In genomic region chr3:192835818-192836468, GRCh38 we compare ENCODE assay signal across 11 cellular contexts.
DNase-seq lines count a peak whose midpoint lies in the region; ATAC-seq, FAIRE-seq and TF ChIP-seq lines count a peak whose summit lies in the region.
"Had no signal": no experiment of that assay in that cellular context is flagged by ENCODE, and none has a peak within 500 bp of the region (broad histone marks: within the 10 kb centered on the region; RNA-seq: fewer than 3 reads in every experiment).

No MANE protein-coding gene starts in this region.

- H3K27ac ChIP-seq in A673 (ENCODE audit: low read depth, low read length, poor library complexity, severe bottlenecking), result peak overlapping the region; percentile 46
- H3K27ac ChIP-seq: KMS-11 had no signal

- peak; percentile 30 for FAIRE-seq in H54 (lab: Jason Lieb, UNC)

- no peaks in the 10 kb centered on the region for H3K9me3 ChIP-seq in A673 (ENCODE audit: low read depth, low read length, poor library complexity, severe bottlenecking)

- no peak for TF ChIP-seq POLR2A in H54 (IDR thresholded peaks at IDR 0.05; ENCODE audit: low read depth, low read length)

- no peak for TF ChIP-seq CTCF in A673 (conservative IDR thresholded peaks at IDR 0.05; ENCODE audit: low read depth, low read length)

- no peaks in the 10 kb centered on the region for H3K27me3 ChIP-seq in A673 (replicated peaks; ENCODE audit: insufficient read depth, low read depth, low read length, poor library complexity)

- intact Hi-C loops in A673 (cut with micrococcal nuclease; ENCODE audit: unreplicated experiment), result no loop called here

- POLR2A ChIA-PET in A673 (lab: Charles Lee; ENCODE audit: low non-redundant PET), result interaction anchor here (0.7 kb wide), 1 partner anchor 33 kb away, joined by 4 read pairs; no protein-coding TSS in a partner anchor

- H3K36me3 ChIP-seq in A673 (ENCODE audit: insufficient read depth, low read length, poor library complexity, severe bottlenecking), result no peaks in the 10 kb centered on the region

- ATAC-seq in GM18867 (IDR thresholded peaks at IDR 0.05; ENCODE audit: unreplicated experiment) (no peak), HG03175 (IDR thresholded peaks at IDR 0.05; ENCODE audit: unreplicated experiment) (no peak), HG03439 (IDR thresholded peaks at IDR 0.05; ENCODE audit: unreplicated experiment) (no peak)

- no TSS peak for BruUV-seq in A673 (replicated peaks; lab: Mats Ljungman, UMichigan)

- DNase-seq in A673 (ENCODE audit: low spot score) (peak; percentile 51), H54 (ENCODE audit: insufficient read length, low spot score) (no peak), amniotic epithelial cell (ENCODE audit: low read depth) (peak; percentile 97), kidney tubule cell (ENCODE audit: low spot score) (peak; percentile 90), NCI-H2227 treated with DMSO at 0.1 percent for 48 hours (lab: John Stamatoyannopoulos, UW) (no peak)
- DNase-seq: NCI-H82, T-helper 9 cell had no signal

- H3K4me1 ChIP-seq in A673 (ENCODE audit: insufficient read depth, low read length, poor library complexity, severe bottlenecking), result peaks cover 29% of the 10 kb centered on the region

- no peak overlapping the region for H3K4me3 ChIP-seq in A673 (ENCODE audit: low read depth, low read length, poor library complexity, severe bottlenecking)

- CTCF ChIA-PET in A673 (lab: Charles Lee), result no interaction called here

Comparison
In these comparisons a context has a peak if more than half of its experiments do, and no peak if none do; other contexts are left out.
1. DNase-seq: peak in A673 (single experiment), amniotic epithelial cell (single experiment) and kidney tubule cell (single experiment); none in H54 (single experiment) and NCI-H2227 treated with DMSO at 0.1 percent for 48 hours (single experiment).